Comparison of ENCODE assay signal across 13 cellular contexts in the genomic region with DNA sequence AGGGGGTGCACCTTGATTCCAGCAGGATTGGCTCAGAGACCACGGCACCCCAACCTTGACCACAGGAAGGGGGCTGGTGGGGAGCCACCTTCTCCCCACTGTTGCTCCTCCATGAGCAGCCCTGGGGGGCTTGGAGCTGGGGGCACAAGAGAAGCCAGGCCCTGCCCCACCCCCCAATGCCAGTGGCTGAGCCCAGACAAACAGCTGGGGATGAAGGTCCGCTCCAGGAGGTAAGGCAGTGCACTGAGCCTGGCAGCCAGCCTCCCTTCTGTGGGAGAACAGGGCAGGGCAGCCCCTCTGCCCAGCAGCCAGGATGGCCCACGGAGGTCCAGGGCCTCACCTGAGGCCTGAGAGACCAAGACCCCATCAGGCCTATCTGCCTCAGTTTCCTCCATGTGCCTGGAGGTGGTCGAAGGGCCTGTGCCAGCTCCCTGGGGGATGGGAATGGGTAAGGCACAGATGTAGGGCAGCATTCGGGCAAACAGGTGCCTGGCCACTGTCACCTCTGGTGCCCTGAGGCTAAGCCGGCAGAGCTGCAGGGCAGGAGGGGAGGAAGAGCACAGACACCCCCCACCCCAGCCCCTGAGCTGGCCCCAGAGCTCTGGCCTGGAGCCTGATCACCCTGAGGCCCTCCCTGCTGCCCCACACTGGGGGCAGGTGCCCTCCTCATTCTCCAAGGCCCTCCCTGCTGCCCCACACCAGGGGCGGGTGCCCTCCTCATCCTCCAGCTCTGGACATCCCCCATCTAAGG. TPM values are rescaled to one million over a fixed set of nuclear protein-coding genes. Genes with fewer than 3 reads are reported as not detected.
DNase-seq lines count a peak whose midpoint lies in the region; ATAC-seq, FAIRE-seq and TF ChIP-seq lines count a peak whose summit lies in the region.
"Had no signal": no experiment of that assay in that cellular context is flagged by ENCODE, and none has a peak within 500 bp of the region (broad histone marks: within the 10 kb centered on the region; RNA-seq: fewer than 3 reads in every experiment).

No MANE protein-coding gene starts in this region.

- H4K8ac ChIP-seq in H1 (ENCODE audit: extremely low read depth, insufficient read depth, low read length) = peak overlapping the region; percentile 42; the same call in 1 of the 2 replicates

- TF ChIP-seq CTCF in Panc1 (IDR thresholded peaks at IDR 0.05) = no peak
- TF ChIP-seq CTCF in H1 (IDR thresholded peaks at IDR 0.05; ENCODE audit: control extremely low read depth in 1 of 3, insufficient read depth in 1 of 3, low read depth in 1 of 3, low read length in 3 of 3) = no peak
- no peak for TF ChIP-seq CTCF in brain microvascular endothelial cell (IDR thresholded peaks at IDR 0.05; ENCODE audit: low read depth, low read length, missing control alignments)

- no peak overlapping the region for H2BK20ac ChIP-seq in H1 (ENCODE audit: low read length)

- no peak for TF ChIP-seq EP300 in H1 (IDR thresholded peaks at IDR 0.05; ENCODE audit: borderline replicate concordance in 1 of 2, low read depth in 2 of 2, low read length in 2 of 2)

- peaks cover 90% of the 10 kb centered on the region for H3K4me1 Mint-ChIP-seq in activated T-cell treated with anti-CD3 and anti-CD28 coated beads, Interleukin-2, amount 50 U/mL, for 24 hours (ENCODE audit: low read depth)
- peaks cover 71 to 98% of the 10 kb centered on the region in 2 donors for H3K4me1 Mint-ChIP-seq in stimulated activated naive B cell treated with anti-CD40 and anti-IgM and Interleukin-4, amounts not matched to agents 10 μg/mL and 1 μg/mL and 100 μg/mL, for 72 hours

- H2BK5ac ChIP-seq in H1 (ENCODE audit: low read depth, low read length) = no peak overlapping the region

- no peak overlapping the region for H2BK120ac ChIP-seq in H1 (replicated peaks; ENCODE audit: low read depth, low read length)

- no peak overlapping the region for H3K4me2 ChIP-seq in H1 (ENCODE audit: insufficient read depth in 1 of 2, low read depth in 2 of 2, low read length in 2 of 2)

- H3K14ac ChIP-seq in H1 (ENCODE audit: insufficient read length) = no peak overlapping the region

- peaks cover 0 to under 1% of the 10 kb centered on the region in 2 experiments for H4K20me1 ChIP-seq in H1 (replicated peaks in 1 of 2; ENCODE audit: control insufficient read depth in 1 of 2, insufficient read depth in 2 of 2, low read length in 2 of 2)

- H3K4me1 ChIP-seq in Panc1 (ENCODE audit: control insufficient read depth, insufficient read depth, low read length) (peaks cover 39% of the 10 kb centered on the region), H1 (replicated peaks in 1 of 4; ENCODE audit: control insufficient read depth in 3 of 4, insufficient read depth in 4 of 4, low read length in 3 of 4) (0 out of 7 replicates have a peak, but pooled peaks cover 0 to 2% (median 0%) of the 10 kb centered on the region in 4 experiments)

- TF ChIP-seq RAD21 in H1 (IDR thresholded peaks at IDR 0.05 in 1 of 2, conservative IDR thresholded peaks at IDR 0.05 in 1 of 2; ENCODE audit: low read depth in 2 of 2, low read length in 2 of 2) = no peak

- in situ Hi-C loops in Panc1 (cut with HindIII; ENCODE audit: low pct_unique_long_range_greater_than_20kb, low sequenced_read_pairs) (no loop called here), brain microvascular endothelial cell (cut with HindIII; ENCODE audit: low pct_ligation_motif_present, low sequenced_read_pairs) (no loop called here)

- no peak overlapping the region for H2BK12ac ChIP-seq in H1 (ENCODE audit: low read depth, low read length)

- H3K23me2 ChIP-seq in H1 (ENCODE audit: low read depth, low read length) = peaks cover 4% of the 10 kb centered on the region; the same call in 1 of the 2 replicates

- TF ChIP-seq POLR2A in H1 (IDR thresholded peaks at IDR 0.05; ENCODE audit: control extremely low read depth in 1 of 2, low read depth in 2 of 2, low read length in 2 of 2) = no peak

- H3K27ac ChIP-seq in Panc1 (ENCODE audit: low read length) (peak overlapping the region; percentile 78), H1 (ENCODE audit: low read depth, low read length) (no peak overlapping the region), brain microvascular endothelial cell (no peak overlapping the region)

- POLR2A ChIA-PET in Panc1 (lab: Charles Lee) (interaction anchor here (0.5 to 0.9 kb wide), 2 partner anchors 14 to 18 kb away, joined by 8 to 15 read pairs; no protein-coding TSS in a partner anchor), H1 (lab: Charles Lee; ENCODE audit: partially characterized antibody) (interaction anchor here (0.7 to 1.0 kb wide), 2 partner anchors 41 to 165 kb away, joined by 4 read pairs; no protein-coding TSS in a partner anchor)

- H3K27me3 ChIP-seq in Panc1 (ENCODE audit: control insufficient read depth, insufficient read depth, low read length) (no peaks in the 10 kb centered on the region), H1 (replicated peaks in 1 of 4; ENCODE audit: control insufficient read depth in 3 of 4, extremely low read depth in 1 of 4, insufficient read depth in 3 of 4, low read length in 3 of 4) (peaks cover 0 to 14% (median 14%) of the 10 kb centered on the region in 4 experiments; a peak in 6 of 7 replicates), brain microvascular endothelial cell (replicated peaks) (peaks cover 34% of the 10 kb centered on the region)

- no peak overlapping the region for H3K23ac ChIP-seq in H1 (ENCODE audit: insufficient read length)

- no peak overlapping the region for H2BK15ac ChIP-seq in H1 (ENCODE audit: low read length)

- no peak for ATAC-seq in Panc1
- ATAC-seq in stimulated activated naive B cell treated with anti-CD40 and anti-IgM and Interleukin-4, amounts not matched to agents 10 μg/mL and 1 μg/mL and 100 μg/mL, for 72 hours (replicated peaks) = no peak

- H3K9me3 ChIP-seq in Panc1 (ENCODE audit: control insufficient read depth, insufficient read depth, low read depth, low read length) (no peaks in the 10 kb centered on the region), H1 (ENCODE audit: insufficient read depth in 2 of 2, low read depth in 1 of 2, low read length in 1 of 2) (no peaks in the 10 kb centered on the region)
- H3K9me3 ChIP-seq: heart left ventricle had no signal

- no peak overlapping the region for H4K91ac ChIP-seq in H1 (replicated peaks; ENCODE audit: insufficient read length, low read length)

- no peak overlapping the region for H3K9ac ChIP-seq in H1 (replicated peaks in 1 of 4; ENCODE audit: extremely low read depth in 1 of 4, low read depth in 3 of 4, low read length in 3 of 4)

- no peak overlapping the region for H4K5ac ChIP-seq in H1 (ENCODE audit: insufficient read length, low read depth, low read length)

- no peak overlapping the region for H3K4me3 ChIP-seq in Panc1 (ENCODE audit: low read depth in 2 of 2, low read length in 2 of 2)
- no peak overlapping the region for H3K4me3 ChIP-seq in H1 (ENCODE audit: extremely low read depth in 1 of 4, insufficient read depth in 2 of 4, low read depth in 3 of 4, low read length in 4 of 4)
- H3K4me3 ChIP-seq in brain microvascular endothelial cell (ENCODE audit: low read depth, low read length) = no peak overlapping the region
- H3K4me3 ChIP-seq: lung had no signal

- no peaks in the 10 kb centered on the region for H3K9me3 Mint-ChIP-seq in activated T-cell treated with anti-CD3 and anti-CD28 coated beads, Interleukin-2, amount 50 U/mL, for 24 hours
- no peaks in the 10 kb centered on the region for H3K9me3 Mint-ChIP-seq in stimulated activated naive B cell treated with anti-CD40 and anti-IgM and Interleukin-4, amounts not matched to agents 10 μg/mL and 1 μg/mL and 100 μg/mL, for 72 hours

- H3K56ac ChIP-seq in H1 (replicated peaks; ENCODE audit: insufficient read length, low read depth, low read length) = no peak overlapping the region

- peak overlapping the region; percentile 95 for H3K27ac Mint-ChIP-seq in activated T-cell treated with anti-CD3 and anti-CD28 coated beads, Interleukin-2, amount 50 U/mL, for 24 hours
- peak overlapping the region; percentile 97 for H3K27ac Mint-ChIP-seq in stimulated activated naive B cell treated with anti-CD40 and anti-IgM and Interleukin-4, amounts not matched to agents 10 μg/mL and 1 μg/mL and 100 μg/mL, for 72 hours

- CTCF ChIA-PET in Panc1 (lab: Charles Lee) = no interaction called here
- CTCF ChIA-PET in H1 (lab: Charles Lee; ENCODE audit: partially characterized antibody) = interaction anchor here (0.6 to 1.4 kb wide), 6 partner anchors 14 to 378 kb away, joined by 3 to 5 read pairs (median 3); no protein-coding TSS in a partner anchor

- intact Hi-C loops in Panc1 (cut with micrococcal nuclease; ENCODE audit: unreplicated experiment) = no loop called here

- no peaks in the 10 kb centered on the region for H3K27me3 Mint-ChIP-seq in activated T-cell treated with anti-CD3 and anti-CD28 coated beads, Interleukin-2, amount 50 U/mL, for 24 hours
- no peaks in the 10 kb centered on the region for H3K27me3 Mint-ChIP-seq in stimulated activated naive B cell treated with anti-CD40 and anti-IgM and Interleukin-4, amounts not matched to agents 10 μg/mL and 1 μg/mL and 100 μg/mL, for 72 hours

- peaks cover 56% of the 10 kb centered on the region for H3K36me3 Mint-ChIP-seq in activated T-cell treated with anti-CD3 and anti-CD28 coated beads, Interleukin-2, amount 50 U/mL, for 24 hours (ENCODE audit: low read depth)
- H3K36me3 Mint-ChIP-seq in stimulated activated naive B cell treated with anti-CD40 and anti-IgM and Interleukin-4, amounts not matched to agents 10 μg/mL and 1 μg/mL and 100 μg/mL, for 72 hours = peaks cover 34 to 49% of the 10 kb centered on the region in 2 donors

- H3K4me3 Mint-ChIP-seq in activated T-cell treated with anti-CD3 and anti-CD28 coated beads, Interleukin-2, amount 50 U/mL, for 24 hours = peak overlapping the region; percentile 73
- H3K4me3 Mint-ChIP-seq in stimulated activated naive B cell treated with anti-CD40 and anti-IgM and Interleukin-4, amounts not matched to agents 10 μg/mL and 1 μg/mL and 100 μg/mL, for 72 hours = peak overlapping the region; percentile 76 to 83

- no peak overlapping the region for H3K4ac ChIP-seq in H1 (replicated peaks; ENCODE audit: insufficient read length, low read depth, low read length)

- H3K79me2 ChIP-seq in H1 (ENCODE audit: control insufficient read depth in 1 of 2, insufficient read depth in 2 of 2, low read length in 2 of 2) = no peaks in the 10 kb centered on the region

- H2AK5ac ChIP-seq in H1 (ENCODE audit: low read depth, low read length) = 0 out of 2 replicates have a peak overlapping the region, but pooled peaks have one; percentile 24

- no peak for DNase-seq in activated T-cell treated with anti-CD3 and anti-CD28 coated beads, Interleukin-2, amount 50 U/mL, for 24 hours
- no peak for DNase-seq in activated T-cell treated with anti-CD3 and anti-CD28 coated beads for 4 hours
- no peak for DNase-seq in Panc1 (ENCODE audit: low read depth, low spot score)
- no peak for DNase-seq in H1 (ENCODE audit: low read depth in 1 of 2, low spot score in 2 of 2)
- no peak for DNase-seq in stimulated activated naive B cell treated with anti-CD40 and anti-IgM and Interleukin-4, amounts not matched to agents 10 μg/mL and 1 μg/mL and 100 μg/mL, for 72 hours
- DNase-seq in glomerular visceral epithelial cell (ENCODE audit: extremely low spot score) = no peak
- DNase-seq in brain microvascular endothelial cell = no peak
- DNase-seq in NCI-H510A treated with DMSO at 0.1 percent for 48 hours (lab: John Stamatoyannopoulos, UW) = no peak
- DNase-seq: anterior cingulate cortex, NCI-H1048, NCI-H69 had no signal

- H3K79me1 ChIP-seq in H1 (ENCODE audit: low read depth, low read length) = no peaks in the 10 kb centered on the region

- no peak overlapping the region for H2AFZ ChIP-seq in H1 (ENCODE audit: low read length)

- FAIRE-seq in H1 (lab: Jason Lieb, UNC) = no peak

- 90% methylated on average over 7 of the region's 7 CpGs; no CpG with 5 or more reads in 1 of the 2 experiments for WGBS in H1 (ENCODE audit: extremely low coverage in 1 of 2, insufficient coverage in 1 of 2, insufficient read length in 1 of 2, insufficient replicate concordance in 2 of 2, low coverage in 1 of 2, low lambda C conversion rate in 2 of 2, missing lambda C conversion rate in 1 of 2), 2 experiments

- no TSS peak for BruUV-seq in Panc1 (replicated peaks; lab: Mats Ljungman, UMichigan)

- H3K36me3 ChIP-seq in Panc1 (ENCODE audit: control insufficient read depth, insufficient read depth, low read length) (no peaks in the 10 kb centered on the region), H1 (ENCODE audit: control insufficient read depth in 2 of 4, insufficient read depth in 4 of 4, low read length in 3 of 4) (no peaks in the 10 kb centered on the region), brain microvascular endothelial cell (replicated peaks) (no peaks in the 10 kb centered on the region)

- no peak overlapping the region for H3K18ac ChIP-seq in H1 (ENCODE audit: extremely low read depth, low read length)

RNA-seq across cellular contexts. Expression of a gene that starts 7.1 kb away (rescaled TPM):
- total RNA-seq in Panc1 (2021; ENCODE audit: unreplicated experiment) = 3.0 TPM
- polyA plus RNA-seq in Panc1 (2012; ENCODE audit: insufficient read length) = 3.4 TPM
- total RNA-seq in H1 (2021; fragmentation: NEBNext Ultra II Directional; extraction: Animal tissue kit (Norgen Biotek cat#: 25700)) = 0.24 and 0.36 TPM in 2 replicates
- polyA plus RNA-seq in H1 (2011; rRNA removed) = 0.63 and 0.89 TPM in 2 replicates
- polyA plus RNA-seq in H1 (2011; cell fraction: cytosol; rRNA removed) = 0.76 TPM
- polyA plus RNA-seq in H1 (2011; cell fraction: nucleus; rRNA removed) = 1.6 TPM
- polyA plus RNA-seq in H1 (2012, experiment 1 of 2) = 0.40 to 0.58 TPM (median 0.48 TPM) in 4 replicates
- 0.49 TPM for polyA plus RNA-seq in H1 (2012, experiment 2 of 2)
- polyA plus RNA-seq in H1 (2013, experiment 1 of 2) = 0.26 TPM
- 0.52 TPM for polyA plus RNA-seq in H1 (2013, experiment 2 of 2)
- 0.25 and 0.27 TPM in 2 replicates for polyA minus RNA-seq in H1 (2011; rRNA and poly(A)+ RNA removed)
- not detected for polyA minus RNA-seq in H1 (2011; cell fraction: cytosol; rRNA and poly(A)+ RNA removed)
- polyA minus RNA-seq in H1 (2011; cell fraction: nucleus; rRNA and poly(A)+ RNA removed) = 0.70 TPM

RNA-seq across cellular contexts. Expression of a gene that starts 26.2 kb away (rescaled TPM):
- total RNA-seq in Panc1 (2021; ENCODE audit: unreplicated experiment) = 50.9 TPM
- 59.8 TPM for polyA plus RNA-seq in Panc1 (2012; ENCODE audit: insufficient read length)
- 57.3 and 64.1 TPM in 2 replicates for total RNA-seq in H1 (2021; fragmentation: NEBNext Ultra II Directional; extraction: Animal tissue kit (Norgen Biotek cat#: 25700))
- polyA plus RNA-seq in H1 (2011; rRNA removed) = 17.7 and 34.6 TPM in 2 replicates
- 43.7 TPM for polyA plus RNA-seq in H1 (2011; cell fraction: cytosol; rRNA removed)
- 28.5 TPM for polyA plus RNA-seq in H1 (2011; cell fraction: nucleus; rRNA removed)
- polyA plus RNA-seq in H1 (2012, experiment 1 of 2) = 20.8 to 42.4 TPM (median 39.1 TPM) in 4 replicates
- polyA plus RNA-seq in H1 (2012, experiment 2 of 2) = 28.1 TPM
- polyA plus RNA-seq in H1 (2013, experiment 1 of 2) = 28.3 TPM
- polyA plus RNA-seq in H1 (2013, experiment 2 of 2) = 30.5 TPM
- polyA minus RNA-seq in H1 (2011; rRNA and poly(A)+ RNA removed) = 5.9 and 6.3 TPM in 2 replicates
- polyA minus RNA-seq in H1 (2011; cell fraction: cytosol; rRNA and poly(A)+ RNA removed) = 28.0 TPM
- polyA minus RNA-seq in H1 (2011; cell fraction: nucleus; rRNA and poly(A)+ RNA removed) = 8.6 TPM

RNA-seq across cellular contexts. Expression of a gene that starts 40.1 kb away (rescaled TPM):
- total RNA-seq in Panc1 (2021; ENCODE audit: unreplicated experiment) = 226 TPM
- 169 TPM for polyA plus RNA-seq in Panc1 (2012; ENCODE audit: insufficient read length)
- 124 and 130 TPM in 2 replicates for total RNA-seq in H1 (2021; fragmentation: NEBNext Ultra II Directional; extraction: Animal tissue kit (Norgen Biotek cat#: 25700))
- 88.9 and 90.8 TPM in 2 replicates for polyA plus RNA-seq in H1 (2011; rRNA removed)
- 98.5 TPM for polyA plus RNA-seq in H1 (2011; cell fraction: cytosol; rRNA removed)
- 76.0 TPM for polyA plus RNA-seq in H1 (2011; cell fraction: nucleus; rRNA removed)
- 76.4 to 95.3 TPM (median 87.0 TPM) in 4 replicates for polyA plus RNA-seq in H1 (2012, experiment 1 of 2)
- polyA plus RNA-seq in H1 (2012, experiment 2 of 2) = 117 TPM
- polyA plus RNA-seq in H1 (2013, experiment 1 of 2) = 140 TPM
- 172 TPM for polyA plus RNA-seq in H1 (2013, experiment 2 of 2)
- 63.7 and 69.2 TPM in 2 replicates for polyA minus RNA-seq in H1 (2011; rRNA and poly(A)+ RNA removed)
- polyA minus RNA-seq in H1 (2011; cell fraction: cytosol; rRNA and poly(A)+ RNA removed) = 110 TPM
- 39.1 TPM for polyA minus RNA-seq in H1 (2011; cell fraction: nucleus; rRNA and poly(A)+ RNA removed)
